ENCODE assay signal across 2 cellular contexts in genomic region chr18:649341-649740, GRCh38.
TF ChIP-seq lines count a peak whose summit lies in the region.

No MANE protein-coding gene starts in this region.

TF ChIP-seq in HEK293, 187 proteins besides CTCF, POLR2A, EP300 and RAD21:
- no peak for TF ChIP-seq TSHZ1 (tag by site-specific recombination; IDR thresholded peaks at IDR 0.05; ENCODE audit: borderline replicate concordance)
- peak; percentile 85 for TF ChIP-seq ZNF513 (tag by site-specific recombination; IDR thresholded peaks at IDR 0.05)
- TF ChIP-seq ZSCAN4 (tag by site-specific recombination; IDR thresholded peaks at IDR 0.05), result no peak

TF ChIP-seq in K562, 482 proteins besides CTCF, POLR2A, EP300 and RAD21:
- TF ChIP-seq TBL1XR1 (IDR thresholded peaks at IDR 0.05; ENCODE audit: low read length in 2 of 2), result no peak
- peak; percentile 54 for TF ChIP-seq ATF3 (IDR thresholded peaks at IDR 0.05)
- TF ChIP-seq ATF3 (CRISPR knock-in tag; conservative IDR thresholded peaks at IDR 0.05), result no peak
- TF ChIP-seq NCOR1 (IDR thresholded peaks at IDR 0.05), result 0 out of 2 replicates have a peak, but pooled peaks have one; percentile 3
- no peak for TF ChIP-seq JUND (IDR thresholded peaks at IDR 0.05; ENCODE audit: borderline replicate concordance, low read depth, low read length)
- 0 out of 3 replicates have a peak, but pooled peaks have one; percentile 25 for TF ChIP-seq JUND (tag; IDR thresholded peaks at IDR 0.05; ENCODE audit: borderline replicate concordance, low read depth, low read length)
- TF ChIP-seq C11orf30 (IDR thresholded peaks at IDR 0.05; ENCODE audit: low read depth), result peak; percentile 12; the same call in 1 of the 2 replicates
TF ChIP-seq in K562: peak in this region for 4.
